ENCODE assay signal across 18 cellular contexts in the genomic region with DNA sequence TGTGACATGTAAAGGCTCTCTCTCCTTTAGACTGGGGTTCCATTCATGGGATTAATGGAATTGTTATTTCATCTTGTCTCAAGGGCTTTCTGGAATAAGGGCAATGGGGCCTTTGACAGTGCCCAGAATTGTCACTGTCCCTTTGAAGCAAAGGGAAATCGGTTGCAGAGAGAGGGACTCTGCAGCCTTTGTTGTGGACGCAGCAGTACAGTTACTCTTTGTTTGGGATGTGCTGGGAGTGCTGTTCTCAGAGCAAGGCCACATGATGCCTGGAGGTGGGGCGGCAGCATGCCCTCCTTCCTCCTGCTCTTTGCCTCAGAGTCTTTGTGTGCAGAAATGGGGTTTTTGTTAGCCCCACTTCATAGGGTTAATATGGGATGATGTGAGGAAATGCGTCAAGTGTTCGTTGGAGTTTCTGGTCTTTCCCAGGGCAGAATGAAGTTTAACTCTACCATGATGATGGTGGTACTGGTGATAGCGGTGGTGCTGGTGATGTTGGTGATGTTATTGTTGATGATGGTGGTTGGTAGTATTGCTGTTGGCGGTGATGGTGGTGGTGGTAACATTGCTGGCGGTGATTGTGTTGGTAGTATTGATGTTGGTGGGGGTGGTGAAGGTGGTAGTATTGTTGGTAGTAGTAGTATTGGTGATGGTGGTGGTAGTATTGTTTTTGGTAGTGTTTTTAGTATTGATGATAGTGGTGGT. TPM values are rescaled to one million over a fixed set of nuclear protein-coding genes. Genes with fewer than 3 reads are reported as not detected.
DNase-seq lines count a peak whose midpoint lies in the region; TF ChIP-seq lines count a peak whose summit lies in the region.
"Had no signal": no experiment of that assay in that cellular context is flagged by ENCODE, and none has a peak within 500 bp of the region (broad histone marks: within the 10 kb centered on the region; RNA-seq: fewer than 3 reads in every experiment).

No MANE protein-coding gene starts in this region.

- intact Hi-C loops in dorsolateral prefrontal cortex (cut with DNase I) (loop anchor here (5.0 kb wide), 1 partner anchor 43 kb away; the partner anchor contains the start of gene DOCK1 (in 2 of the 2)), posterior cingulate gyrus (cut with DNase I) (no loop called here)

- DNase-seq in dorsolateral prefrontal cortex: peak in 9 of 10 donors; percentile 63 to 90 (median 86)
- DNase-seq in islet precursor cell: peak; percentile 11
- peak in 9 of 10 donors; percentile 43 to 96 (median 72) for DNase-seq in posterior cingulate gyrus
- no peak for DNase-seq in NCI-H69 (lab: John Stamatoyannopoulos, UW)
- no peak for DNase-seq in RKO (ENCODE audit: low spot score)
- DNase-seq in activated CD4-positive, CD25-positive, alpha-beta regulatory T cell treated with anti-CD3 and anti-CD28 coated beads, Interleukin-2, amount 50 U/mL, for 72 hours: no peak
- no peak for DNase-seq in NCI-H1417 treated with DMSO at 0.1 percent for 48 hours (lab: John Stamatoyannopoulos, UW)
- DNase-seq: ACHN, DMS79 treated with DMSO at 0.1 percent for 48 hours, KBM-7, NCI-H1105 treated with DMSO at 0.1 percent for 48 hours, NCI-H187, NCI-H2107, NCI-H2227 treated with DMSO at 0.1 percent for 48 hours, NCI-H524, PC-9 had no signal

- H3K4me3 ChIP-seq in dorsolateral prefrontal cortex: peak overlapping the region in 2 of 59 donors; percentile 16 to 37
- H3K4me3 ChIP-seq: PC-9, SK-N-MC had no signal

- peak overlapping the region; percentile 2 to 98 (median 90) for H3K27ac ChIP-seq in dorsolateral prefrontal cortex
- H3K27ac ChIP-seq: C4-2B, PC-9, SK-N-MC had no signal

- peak in 12 of 56 donors; percentile 3 to 43 (median 19) for TF ChIP-seq CTCF in dorsolateral prefrontal cortex (IDR thresholded peaks at IDR 0.05 in 54 of 56, conservative IDR thresholded peaks at IDR 0.05 in 2 of 56; ENCODE audit: low read depth in 1 of 56, partially characterized antibody in 56 of 56)

- H3K27me3 ChIP-seq in dorsolateral prefrontal cortex: no peaks in the 10 kb centered on the region

RNA-seq across cellular contexts. Expression of gene DOCK1, which starts 45.3 kb away (rescaled TPM):
- total RNA-seq in dorsolateral prefrontal cortex: 100 to 1,000 TPM in 4 of 120 experiments, 10 to 100 TPM in 116; 31.7 to 148 (median 56.3) TPM

Comparison
In these comparisons a context has a peak if more than half of its experiments do, and no peak if none do; other contexts are left out.
1. DNase-seq: peak in dorsolateral prefrontal cortex (9 of 10), islet precursor cell (single experiment) and posterior cingulate gyrus (9 of 10); none in NCI-H69 (single experiment), RKO (single experiment), activated CD4-positive, CD25-positive, alpha-beta regulatory T cell treated with anti-CD3 and anti-CD28 coated beads, Interleukin-2, amount 50 U/mL, for 72 hours (single experiment) and NCI-H1417 treated with DMSO at 0.1 percent for 48 hours (single experiment).